In the genomic region with DNA sequence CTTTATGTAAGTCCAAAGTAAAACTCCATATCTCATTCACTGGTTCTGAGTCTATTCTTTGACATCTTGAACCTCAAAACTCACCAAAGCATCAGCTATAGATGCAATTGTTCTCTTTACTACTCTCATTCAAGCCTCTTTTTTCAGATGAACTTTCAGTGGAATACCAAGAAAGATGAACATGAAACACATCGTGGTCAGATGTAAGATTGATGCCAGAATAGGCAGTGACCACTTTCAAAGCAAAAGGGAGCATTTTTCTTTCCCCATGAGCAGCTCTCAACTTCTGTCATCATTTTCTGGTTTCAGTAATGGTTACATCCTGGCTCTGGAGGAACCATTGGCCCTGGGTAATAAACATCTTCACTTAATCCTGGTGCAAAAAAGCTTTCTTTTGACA, we compare ENCODE assay signal across 3 cellular contexts.
DNase-seq lines count a peak whose midpoint lies in the region; ATAC-seq and FAIRE-seq lines count a peak whose summit lies in the region.
"Not testable (repeated sequence)": the region's sequence is repeated elsewhere in the genome, so short reads cannot be mapped to it uniquely, and the experiment has no call there.

No MANE protein-coding gene starts in this region.

- H3K4me3 Mint-ChIP-seq in stimulated activated naive CD8-positive, alpha-beta T cell treated with anti-CD3 and anti-CD28 coated beads, Interleukin-15, amount 100 ng/mL, for 72 hours, result not testable (repeated sequence)

- ATAC-seq in HG03460 (IDR thresholded peaks at IDR 0.05; ENCODE audit: unreplicated experiment), result peak; percentile 52
- ATAC-seq in stimulated activated naive CD8-positive, alpha-beta T cell treated with anti-CD3 and anti-CD28 coated beads, Interleukin-15, amount 100 ng/mL, for 72 hours, result peak; percentile 58

- not testable (repeated sequence) for H3K9me3 Mint-ChIP-seq in stimulated activated naive CD8-positive, alpha-beta T cell treated with anti-CD3 and anti-CD28 coated beads, Interleukin-15, amount 100 ng/mL, for 72 hours

- FAIRE-seq in RCC 7860 (lab: Jason Lieb, UNC), result peak; percentile 61

- not testable (repeated sequence) for H3K27me3 Mint-ChIP-seq in stimulated activated naive CD8-positive, alpha-beta T cell treated with anti-CD3 and anti-CD28 coated beads, Interleukin-15, amount 100 ng/mL, for 72 hours

- H3K27ac Mint-ChIP-seq in stimulated activated naive CD8-positive, alpha-beta T cell treated with anti-CD3 and anti-CD28 coated beads, Interleukin-15, amount 100 ng/mL, for 72 hours, result not testable (repeated sequence)

- DNase-seq in RCC 7860 (ENCODE audit: low spot score); stimulated activated naive CD8-positive, alpha-beta T cell treated with anti-CD3 and anti-CD28 coated beads, Interleukin-15, amount 100 ng/mL, for 72 hours: not testable (repeated sequence)

- not testable (repeated sequence) for H3K4me1 Mint-ChIP-seq in stimulated activated naive CD8-positive, alpha-beta T cell treated with anti-CD3 and anti-CD28 coated beads, Interleukin-15, amount 100 ng/mL, for 72 hours
